15 cellular contexts compared by ENCODE assay signal in genomic region chr20:41613321-41613720, GRCh38. TPM values are rescaled to one million over a fixed set of nuclear protein-coding genes. Genes with fewer than 3 reads are reported as not detected.
DNase-seq lines count a peak whose midpoint lies in the region; ATAC-seq, FAIRE-seq and TF ChIP-seq lines count a peak whose summit lies in the region.
"Had no signal": no experiment of that assay in that cellular context is flagged by ENCODE, and none has a peak within 500 bp of the region (broad histone marks: within the 10 kb centered on the region; RNA-seq: fewer than 3 reads in every experiment).

No MANE protein-coding gene starts in this region.

- H3K36me3 ChIP-seq in GM23338 (ENCODE audit: insufficient read depth) (no peaks in the 10 kb centered on the region), Loucy (ENCODE audit: insufficient read depth, low read length) (no peaks in the 10 kb centered on the region), H1 (ENCODE audit: control insufficient read depth in 2 of 4, insufficient read depth in 4 of 4, low read length in 3 of 4) (no peaks in the 10 kb centered on the region), neural progenitor cell (no peaks in the 10 kb centered on the region), body of pancreas (replicated peaks in 1 of 2; ENCODE audit: insufficient read depth in 1 of 2, low read depth in 2 of 2) (no peaks in the 10 kb centered on the region)

- intact Hi-C loops in body of pancreas (cut with DNase I) = no loop called here

- no peaks in the 10 kb centered on the region for H3K9me3 Mint-ChIP-seq in GM23338
- peaks cover 20% of the 10 kb centered on the region for H3K9me3 Mint-ChIP-seq in neural progenitor cell
- H3K9me3 Mint-ChIP-seq in activated T-cell treated with anti-CD3 and anti-CD28 coated beads, Interleukin-2, amount 50 U/mL, for 24 hours = no peaks in the 10 kb centered on the region
- H3K9me3 Mint-ChIP-seq: IgD-negative memory B cell had no signal

- H3K4me1 ChIP-seq in GM23338 (ENCODE audit: insufficient read depth) (peaks cover 46% of the 10 kb centered on the region), Loucy (ENCODE audit: insufficient read depth, low read length, poor library complexity, severe bottlenecking) (peaks cover 70% of the 10 kb centered on the region), H1 (replicated peaks in 1 of 4; ENCODE audit: control insufficient read depth in 3 of 4, insufficient read depth in 4 of 4, low read length in 3 of 4) (peaks cover 2 to 18% (median 10%) of the 10 kb centered on the region in 4 experiments; a peak in 5 of 7 replicates), neural progenitor cell (peaks cover 35% of the 10 kb centered on the region), body of pancreas (peaks cover 23% of the 10 kb centered on the region)

- TF ChIP-seq CTCF in GM23338 (conservative IDR thresholded peaks at IDR 0.05; ENCODE audit: low read depth in 2 of 2) (no peak), Loucy (conservative IDR thresholded peaks at IDR 0.05; ENCODE audit: low read length) (no peak), H1 (IDR thresholded peaks at IDR 0.05; ENCODE audit: control extremely low read depth in 1 of 3, insufficient read depth in 1 of 3, low read depth in 1 of 3, low read length in 3 of 3) (no peak), neural progenitor cell (IDR thresholded peaks at IDR 0.05) (no peak), body of pancreas (IDR thresholded peaks at IDR 0.05) (no peak)

- no peaks in the 10 kb centered on the region for H3K36me3 Mint-ChIP-seq in GM23338 (ENCODE audit: low read depth)
- H3K36me3 Mint-ChIP-seq in neural progenitor cell = peaks cover 28% of the 10 kb centered on the region
- H3K36me3 Mint-ChIP-seq in activated T-cell treated with anti-CD3 and anti-CD28 coated beads, Interleukin-2, amount 50 U/mL, for 24 hours (ENCODE audit: low read depth) = peaks cover 3% of the 10 kb centered on the region
- H3K36me3 Mint-ChIP-seq: CD4-positive, CD25-positive, alpha-beta regulatory T cell; IgD-negative memory B cell had no signal

- H2BK12ac ChIP-seq in H1 (ENCODE audit: low read depth, low read length) = no peak overlapping the region

- H3K4ac ChIP-seq in H1 (replicated peaks; ENCODE audit: insufficient read length, low read depth, low read length) = no peak overlapping the region

- POLR2A ChIA-PET in H1 (lab: Charles Lee; ENCODE audit: partially characterized antibody) = interaction anchor here (1.1 kb wide), 1 partner anchor 80 kb away, joined by 3 read pairs; no protein-coding TSS in a partner anchor

- H2AK5ac ChIP-seq in H1 (ENCODE audit: low read depth, low read length) = no peak overlapping the region

- H2BK5ac ChIP-seq in H1 (ENCODE audit: low read depth, low read length) = no peak overlapping the region

- no peak for TF ChIP-seq POLR2A in H1 (IDR thresholded peaks at IDR 0.05; ENCODE audit: control extremely low read depth in 1 of 2, low read depth in 2 of 2, low read length in 2 of 2)
- TF ChIP-seq POLR2A in body of pancreas (IDR thresholded peaks at IDR 0.05) = no peak

- 76% methylated on average over 2 of the region's 2 CpGs; no CpG with 5 or more reads in 1 of the 2 experiments for WGBS in H1 (ENCODE audit: extremely low coverage in 1 of 2, insufficient coverage in 1 of 2, insufficient read length in 1 of 2, insufficient replicate concordance in 2 of 2, low coverage in 1 of 2, low lambda C conversion rate in 2 of 2, missing lambda C conversion rate in 1 of 2), 2 experiments
- WGBS in body of pancreas, 2 donors = 74 to 100% methylated on average over 2 of the region's 2 CpGs

- H3K4me1 Mint-ChIP-seq in GM23338 = peaks cover 57% of the 10 kb centered on the region
- H3K4me1 Mint-ChIP-seq in neural progenitor cell = peaks cover 28% of the 10 kb centered on the region
- H3K4me1 Mint-ChIP-seq in activated T-cell treated with anti-CD3 and anti-CD28 coated beads, Interleukin-2, amount 50 U/mL, for 24 hours (ENCODE audit: low read depth) = peaks cover 67% of the 10 kb centered on the region

- ATAC-seq in GM23338 (no peak), body of pancreas (no peak)

- H3F3A ChIP-seq in GM23338 (replicated peaks; ENCODE audit: low read depth) (no peaks in the 10 kb centered on the region), Loucy (ENCODE audit: low read depth) (no peaks in the 10 kb centered on the region), neural progenitor cell (ENCODE audit: low read depth) (peaks cover 3% of the 10 kb centered on the region)

- no peak overlapping the region for H2BK15ac ChIP-seq in H1 (ENCODE audit: low read length)

- no peak overlapping the region for H3K14ac ChIP-seq in H1 (ENCODE audit: insufficient read length)

- no peak for TF ChIP-seq RAD21 in H1 (IDR thresholded peaks at IDR 0.05 in 1 of 2, conservative IDR thresholded peaks at IDR 0.05 in 1 of 2; ENCODE audit: low read depth in 2 of 2, low read length in 2 of 2)

- H3K56ac ChIP-seq in H1 (replicated peaks; ENCODE audit: insufficient read length, low read depth, low read length) = no peak overlapping the region

- peaks cover 3% of the 10 kb centered on the region; the same call in 1 of the 2 replicates for H3K79me1 ChIP-seq in H1 (ENCODE audit: low read depth, low read length)

- H3K4me3 Mint-ChIP-seq in GM23338 (no peak overlapping the region; the same call in 2 of the 3 replicates), neural progenitor cell (no peak overlapping the region)
- H3K4me3 Mint-ChIP-seq in activated T-cell treated with anti-CD3 and anti-CD28 coated beads, Interleukin-2, amount 50 U/mL, for 24 hours = no peak overlapping the region

- H3K4me3 ChIP-seq in GM23338 (0 out of 2 replicates have a peak overlapping the region, but pooled peaks have one; percentile 4), Loucy (ENCODE audit: low read length, poor library complexity, severe bottlenecking) (peak overlapping the region; percentile 6), H1 (ENCODE audit: extremely low read depth in 1 of 4, insufficient read depth in 2 of 4, low read depth in 3 of 4, low read length in 4 of 4) (no peak overlapping the region), neural progenitor cell (no peak overlapping the region), body of pancreas (no peak overlapping the region)
- H3K4me3 ChIP-seq: BLaER1 treated with 17β-estradiol and CSF1 and Interleukin-3, amounts not matched to agents 10 nM and 100 nM had no signal

- H3K27ac ChIP-seq in GM23338 (ENCODE audit: low read depth) (peak overlapping the region; percentile 27; the same call in 1 of the 2 replicates), H1 (ENCODE audit: low read depth, low read length) (no peak overlapping the region), neural progenitor cell (peak overlapping the region; percentile 31), body of pancreas (no peak overlapping the region)
- H3K27ac ChIP-seq: BLaER1 treated with 17β-estradiol and CSF1 and Interleukin-3, amounts not matched to agents 10 nM and 100 nM had no signal

- H3K27ac Mint-ChIP-seq in GM23338 (no peak overlapping the region), neural progenitor cell (no peak overlapping the region)
- no peak overlapping the region for H3K27ac Mint-ChIP-seq in activated T-cell treated with anti-CD3 and anti-CD28 coated beads, Interleukin-2, amount 50 U/mL, for 24 hours
- H3K27ac Mint-ChIP-seq: CD4-positive, CD25-positive, alpha-beta regulatory T cell; IgD-negative memory B cell had no signal

- no peaks in the 10 kb centered on the region for H3K9me2 ChIP-seq in GM23338 (ENCODE audit: insufficient read depth)
- no peaks in the 10 kb centered on the region for H3K9me2 ChIP-seq in Loucy (replicated peaks; ENCODE audit: low read depth, low read length)

- peak; percentile 21 for DNase-seq in GM23338 (ENCODE audit: low spot score)
- DNase-seq in H1 (ENCODE audit: low read depth in 1 of 2, low spot score in 2 of 2) = no peak
- DNase-seq in neural progenitor cell (ENCODE audit: low spot score) = no peak
- no peak for DNase-seq in body of pancreas
- no peak for DNase-seq in activated T-cell treated with anti-CD3 and anti-CD28 coated beads, Interleukin-2, amount 50 U/mL, for 24 hours
- no peak for DNase-seq in NCI-H82 (lab: John Stamatoyannopoulos, UW)
- DNase-seq: 8988T; CD4-positive, CD25-positive, alpha-beta regulatory T cell; DMS79 treated with DMSO at 0.1 percent for 48 hours; EL had no signal

- H3K23me2 ChIP-seq in H1 (ENCODE audit: low read depth, low read length) = no peaks in the 10 kb centered on the region

- peak overlapping the region; percentile 16 for H3K4me2 ChIP-seq in GM23338
- H3K4me2 ChIP-seq in Loucy (ENCODE audit: low read depth, low read length, poor library complexity, severe bottlenecking) = peak overlapping the region; percentile 96
- no peak overlapping the region for H3K4me2 ChIP-seq in H1 (ENCODE audit: insufficient read depth in 1 of 2, low read depth in 2 of 2, low read length in 2 of 2)
- peak overlapping the region; percentile 45 for H3K4me2 ChIP-seq in neural progenitor cell
- H3K4me2 ChIP-seq: BLaER1 treated with 17β-estradiol and CSF1 and Interleukin-3, amounts not matched to agents 10 nM and 100 nM had no signal

- no peak overlapping the region for H3K23ac ChIP-seq in H1 (ENCODE audit: insufficient read length)

- no peak overlapping the region for H2AFZ ChIP-seq in GM23338
- H2AFZ ChIP-seq in Loucy (ENCODE audit: low read length) = no peak overlapping the region
- no peak overlapping the region for H2AFZ ChIP-seq in H1 (ENCODE audit: low read length)
- H2AFZ ChIP-seq in neural progenitor cell (replicated peaks) = no peak overlapping the region

- H4K20me1 ChIP-seq in GM23338 (replicated peaks; ENCODE audit: insufficient read depth) (peaks cover 60% of the 10 kb centered on the region), Loucy (ENCODE audit: insufficient read depth, low read length, poor library complexity, severe bottlenecking) (peaks cover 83% of the 10 kb centered on the region), H1 (replicated peaks in 1 of 2; ENCODE audit: control insufficient read depth in 1 of 2, insufficient read depth in 2 of 2, low read length in 2 of 2) (peaks cover 14 to 25% of the 10 kb centered on the region in 2 experiments), neural progenitor cell (ENCODE audit: low read depth) (peaks cover 92% of the 10 kb centered on the region)

- no peak overlapping the region for H4K8ac ChIP-seq in H1 (ENCODE audit: extremely low read depth, insufficient read depth, low read length)

- no peak overlapping the region for H2BK20ac ChIP-seq in H1 (ENCODE audit: low read length)

- no peak overlapping the region for H4K5ac ChIP-seq in H1 (ENCODE audit: insufficient read length, low read depth, low read length)

- H3K9ac ChIP-seq in Loucy (ENCODE audit: low read depth, low read length, poor library complexity, severe bottlenecking) = no peak overlapping the region
- H3K9ac ChIP-seq in H1 (replicated peaks in 1 of 4; ENCODE audit: extremely low read depth in 1 of 4, low read depth in 3 of 4, low read length in 3 of 4) = no peak overlapping the region
- H3K9ac ChIP-seq in neural progenitor cell = no peak overlapping the region
- H3K9ac ChIP-seq: BLaER1 treated with 17β-estradiol and CSF1 and Interleukin-3, amounts not matched to agents 10 nM and 100 nM had no signal

- no peak overlapping the region for H2BK120ac ChIP-seq in H1 (replicated peaks; ENCODE audit: low read depth, low read length)

- no peak overlapping the region for H3K18ac ChIP-seq in H1 (ENCODE audit: extremely low read depth, low read length)

- H3K9me3 ChIP-seq in Loucy (ENCODE audit: insufficient read depth, low read depth, low read length) = no peaks in the 10 kb centered on the region
- no peaks in the 10 kb centered on the region for H3K9me3 ChIP-seq in H1 (ENCODE audit: insufficient read depth in 2 of 2, low read depth in 1 of 2, low read length in 1 of 2)
- no peaks in the 10 kb centered on the region for H3K9me3 ChIP-seq in neural progenitor cell (ENCODE audit: low read depth)
- no peaks in the 10 kb centered on the region for H3K9me3 ChIP-seq in body of pancreas

- no peak for FAIRE-seq in H1 (lab: Jason Lieb, UNC)
- FAIRE-seq: G401.6, GM12891 had no signal

- CTCF ChIA-PET in H1 (lab: Charles Lee; ENCODE audit: partially characterized antibody) = no interaction called here

- H4K91ac ChIP-seq in H1 (replicated peaks; ENCODE audit: insufficient read length, low read length) = no peak overlapping the region

- H3K79me2 ChIP-seq in GM23338 (replicated peaks; ENCODE audit: insufficient read depth) (peaks cover 93% of the 10 kb centered on the region), Loucy (ENCODE audit: insufficient read depth, low read length) (peaks cover 92% of the 10 kb centered on the region), H1 (ENCODE audit: control insufficient read depth in 1 of 2, insufficient read depth in 2 of 2, low read length in 2 of 2) (peaks cover 57 to 92% of the 10 kb centered on the region in 2 experiments), neural progenitor cell (ENCODE audit: low read depth) (peaks cover 93% of the 10 kb centered on the region)

- H3K27me3 Mint-ChIP-seq in GM23338 (ENCODE audit: insufficient read depth, low read depth, poor library complexity) (peaks cover 3% of the 10 kb centered on the region), neural progenitor cell (ENCODE audit: insufficient read depth, low read depth) (no peaks in the 10 kb centered on the region)
- no peaks in the 10 kb centered on the region for H3K27me3 Mint-ChIP-seq in activated T-cell treated with anti-CD3 and anti-CD28 coated beads, Interleukin-2, amount 50 U/mL, for 24 hours
- H3K27me3 Mint-ChIP-seq: CD4-positive, CD25-positive, alpha-beta regulatory T cell; IgD-negative memory B cell had no signal

- H3K27me3 ChIP-seq in GM23338 (ENCODE audit: insufficient read depth) (no peaks in the 10 kb centered on the region), Loucy (ENCODE audit: insufficient read depth, low read length, poor library complexity, severe bottlenecking) (no peaks in the 10 kb centered on the region), H1 (replicated peaks in 1 of 4; ENCODE audit: control insufficient read depth in 3 of 4, extremely low read depth in 1 of 4, insufficient read depth in 3 of 4, low read length in 3 of 4) (no peaks in the 10 kb centered on the region), neural progenitor cell (no peaks in the 10 kb centered on the region), body of pancreas (no peaks in the 10 kb centered on the region)
- H3K27me3 ChIP-seq: BLaER1 treated with 17β-estradiol and CSF1 and Interleukin-3, amounts not matched to agents 10 nM and 100 nM had no signal

- no peak for TF ChIP-seq EP300 in H1 (IDR thresholded peaks at IDR 0.05; ENCODE audit: borderline replicate concordance in 1 of 2, low read depth in 2 of 2, low read length in 2 of 2)

RNA-seq across cellular contexts. Expression of gene CHD6, which starts 4.9 kb away (rescaled TPM):
- 41.0 and 45.9 TPM in 2 replicates for total RNA-seq in GM23338 (2014; rRNA removed; shearing (Covaris generic))
- polyA plus RNA-seq in GM23338 (2016; fragmentation: Nextera tagmentation; extraction: Ambion mirVana) (158 and 162 TPM in 2 replicates), H1 (2011; rRNA removed) (11.1 and 12.2 TPM in 2 replicates)
- total RNA-seq in H1 (2021; fragmentation: NEBNext Ultra II Directional; extraction: Animal tissue kit (Norgen Biotek cat#: 25700)) = 59.9 and 62.9 TPM in 2 replicates
- polyA plus RNA-seq in H1 (2011; cell fraction: cytosol; rRNA removed) = 15.3 TPM
- polyA plus RNA-seq in H1 (2011; cell fraction: nucleus; rRNA removed) = 50.2 TPM
- polyA plus RNA-seq in H1 (2012, experiment 1 of 2) = 15.3 to 22.1 TPM (median 18.3 TPM) in 4 replicates
- 1.4 TPM for polyA plus RNA-seq in H1 (2012, experiment 2 of 2)
- polyA plus RNA-seq in H1 (2013, experiment 1 of 2) = 49.5 TPM
- 50.4 TPM for polyA plus RNA-seq in H1 (2013, experiment 2 of 2)
- 64.0 and 64.4 TPM in 2 replicates for polyA minus RNA-seq in H1 (2011; rRNA and poly(A)+ RNA removed)
- 20.5 TPM for polyA minus RNA-seq in H1 (2011; cell fraction: cytosol; rRNA and poly(A)+ RNA removed)
- 156 TPM for polyA minus RNA-seq in H1 (2011; cell fraction: nucleus; rRNA and poly(A)+ RNA removed)
- total RNA-seq in neural progenitor cell (ENCODE audit: low replicate concordance) (76.1 TPM in 2 replicates), body of pancreas (10 to 100 TPM; 21.8 to 43.5 TPM)

Comparison
In these comparisons a context has a peak if more than half of its experiments do, and no peak if none do; other contexts are left out.
1. H3K27ac ChIP-seq: peak in GM23338 (single experiment) and neural progenitor cell (single experiment); none in H1 (single experiment) and body of pancreas (0 of 4).
2. H3K4me2 ChIP-seq: peak in GM23338 (single experiment), Loucy (single experiment) and neural progenitor cell (single experiment); none in H1 (0 of 2).
3. H3K4me3 ChIP-seq: peak in GM23338 (single experiment) and Loucy (single experiment); none in H1 (0 of 4), neural progenitor cell (single experiment) and body of pancreas (0 of 2).